In genomic region chr13:114048463-114048862, GRCh38 we compare ENCODE assay signal across 1 cellular context.
TF ChIP-seq lines count a peak whose summit lies in the region.

No MANE protein-coding gene starts in this region.

TF ChIP-seq in HepG2, 621 proteins besides CTCF, POLR2A, EP300 and RAD21 (continued from another document):
- TF ChIP-seq ZNF367 (CRISPR knock-in tag; IDR thresholded peaks at IDR 0.05; ENCODE audit: borderline replicate concordance), result no peak
- no peak for TF ChIP-seq THAP8 (CRISPR knock-in tag; IDR thresholded peaks at IDR 0.05; ENCODE audit: borderline replicate concordance)
